12 cellular contexts compared by ENCODE assay signal in the genomic region with DNA sequence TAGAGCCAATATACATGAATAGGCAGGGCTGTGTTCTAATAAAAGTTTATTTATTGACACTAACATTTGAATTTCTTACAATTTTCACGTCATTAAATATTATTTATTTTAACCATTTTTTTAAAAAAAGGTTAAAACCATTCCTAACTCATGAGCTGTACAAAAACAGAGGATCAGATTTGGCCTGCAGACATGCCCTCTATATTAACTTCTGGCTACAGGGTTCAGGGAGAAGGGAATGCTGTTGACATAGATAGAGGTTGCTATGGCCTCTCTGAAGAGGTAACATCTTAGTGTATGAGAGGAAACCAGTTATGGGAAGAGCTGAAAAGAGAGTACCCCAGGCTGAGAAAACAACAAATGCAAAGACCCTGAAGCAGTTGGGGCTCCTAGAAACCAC. TPM values are rescaled to one million over a fixed set of nuclear protein-coding genes. Genes with fewer than 3 reads are reported as not detected.
DNase-seq lines count a peak whose midpoint lies in the region; ATAC-seq and TF ChIP-seq lines count a peak whose summit lies in the region.
"Had no signal": no experiment of that assay in that cellular context is flagged by ENCODE, and none has a peak within 500 bp of the region (broad histone marks: within the 10 kb centered on the region; RNA-seq: fewer than 3 reads in every experiment).

No MANE protein-coding gene starts in this region.

- peak; percentile 35 for DNase-seq in EL
- no peak for DNase-seq in RWPE2 (ENCODE audit: low spot score)
- peak; percentile 47 for DNase-seq in choroid plexus epithelial cell (ENCODE audit: low read depth)
- DNase-seq in trophoblast cell: no peak
- no peak for DNase-seq in anterior cingulate cortex (lab: John Stamatoyannopoulos, UW)
- no peak for DNase-seq in PC-9
- DNase-seq in SHP77 treated with DMSO at 0.1 percent for 48 hours (lab: John Stamatoyannopoulos, UW): no peak
- DNase-seq: C1 segment of cervical spinal cord, DND-41, GF-D8, NCI-H1417, NCI-H1930 had no signal

- no peak overlapping the region for H2AFZ ChIP-seq in trophoblast cell (ENCODE audit: insufficient read depth, low read length, poor library complexity)
- no peak overlapping the region for H2AFZ ChIP-seq in PC-9

- H3K4ac ChIP-seq in trophoblast cell (ENCODE audit: low read depth, low read length): no peak overlapping the region

- H3K9ac ChIP-seq in trophoblast cell (ENCODE audit: low read length): no peak overlapping the region

- WGBS in trophoblast cell (ENCODE audit: extremely low coverage, insufficient coverage, insufficient read length): no CpG with 5 or more reads among the region's 1 CpG

- no peak for ATAC-seq in RWPE2 (ENCODE audit: low read depth)

- H2AK5ac ChIP-seq in trophoblast cell (ENCODE audit: low read length): no peak overlapping the region

- H3K4me2 ChIP-seq in trophoblast cell (ENCODE audit: low read length) (no peak overlapping the region), PC-9 (no peak overlapping the region)

- TF ChIP-seq CTCF in RWPE2 (IDR thresholded peaks at IDR 0.05; ENCODE audit: poor library complexity, severe bottlenecking) (no peak), choroid plexus epithelial cell (conservative IDR thresholded peaks at IDR 0.05; ENCODE audit: low read depth, low read length) (no peak), PC-9 (conservative IDR thresholded peaks at IDR 0.05) (no peak)

- no peak overlapping the region for H3K23ac ChIP-seq in trophoblast cell (ENCODE audit: low read length)

- no peak overlapping the region for H4K8ac ChIP-seq in trophoblast cell (ENCODE audit: low read depth, low read length)

- H3K9me2 ChIP-seq in PC-9 (ENCODE audit: insufficient read depth): no peaks in the 10 kb centered on the region

- intact Hi-C loops in PC-9 (cut with micrococcal nuclease; ENCODE audit: unreplicated experiment): loop anchor here (5.0 kb wide), 1 partner anchor 171 kb away; no protein-coding TSS in a partner anchor

- H3K4me3 ChIP-seq in RWPE2 (ENCODE audit: severe bottlenecking) (no peak overlapping the region), choroid plexus epithelial cell (ENCODE audit: low read depth, low read length) (no peak overlapping the region), trophoblast cell (ENCODE audit: low read depth, low read length) (no peak overlapping the region), PC-9 (no peak overlapping the region)

- no TSS peak for BruUV-seq in PC-9 (replicated peaks; lab: Mats Ljungman, UMichigan)

- peaks cover 29% of the 10 kb centered on the region for H3F3A ChIP-seq in PC-9 (ENCODE audit: insufficient read depth, low read depth)

- H3K4me1 ChIP-seq in RWPE2 (ENCODE audit: insufficient read depth, poor library complexity, severe bottlenecking): peaks cover 69% of the 10 kb centered on the region
- peaks cover 4 to 6% of the 10 kb centered on the region in 2 experiments for H3K4me1 ChIP-seq in trophoblast cell (ENCODE audit: control insufficient read depth in 1 of 2, insufficient read depth in 2 of 2, low read length in 2 of 2)
- H3K4me1 ChIP-seq in PC-9 (replicated peaks; ENCODE audit: insufficient read depth): peaks cover 60% of the 10 kb centered on the region

- POLR2A ChIA-PET in PC-9 (lab: Charles Lee; ENCODE audit: unreplicated experiment): no interaction called here

- no peaks in the 10 kb centered on the region for H4K20me1 ChIP-seq in PC-9 (ENCODE audit: insufficient read depth)

- no peak overlapping the region for H3K14ac ChIP-seq in trophoblast cell (ENCODE audit: low read length)

- H3K9me3 ChIP-seq in RWPE2 (ENCODE audit: severe bottlenecking) (peaks cover 2% of the 10 kb centered on the region), trophoblast cell (ENCODE audit: insufficient read depth, low read depth, low read length) (no peaks in the 10 kb centered on the region), PC-9 (ENCODE audit: insufficient read depth, low read depth) (no peaks in the 10 kb centered on the region)

- no peaks in the 10 kb centered on the region for H3K27me3 ChIP-seq in RWPE2 (ENCODE audit: insufficient read depth, poor library complexity, severe bottlenecking)
- H3K27me3 ChIP-seq in trophoblast cell (ENCODE audit: insufficient read depth, low read length): no peaks in the 10 kb centered on the region
- no peaks in the 10 kb centered on the region for H3K27me3 ChIP-seq in PC-9 (ENCODE audit: insufficient read depth, low read depth)

- no peak overlapping the region for H3K18ac ChIP-seq in trophoblast cell (ENCODE audit: low read length)

- peak overlapping the region; percentile 98 for H3K27ac ChIP-seq in RWPE2 (ENCODE audit: poor library complexity, severe bottlenecking)
- no peak overlapping the region for H3K27ac ChIP-seq in trophoblast cell (ENCODE audit: low read depth, low read length)
- no peak overlapping the region for H3K27ac ChIP-seq in PC-9

- H3K79me1 ChIP-seq in trophoblast cell (ENCODE audit: low read length): peaks cover 10% of the 10 kb centered on the region

- no peak overlapping the region for H2BK5ac ChIP-seq in trophoblast cell (ENCODE audit: low read depth, low read length, poor library complexity)

- H3K36me3 ChIP-seq in RWPE2 (ENCODE audit: low read depth) (no peaks in the 10 kb centered on the region), trophoblast cell (ENCODE audit: control insufficient read depth in 1 of 2, insufficient read depth in 2 of 2, low read length in 2 of 2) (no peaks in the 10 kb centered on the region), PC-9 (ENCODE audit: low read depth) (no peaks in the 10 kb centered on the region)

- H4K91ac ChIP-seq in trophoblast cell (ENCODE audit: low read depth, low read length): peak overlapping the region; percentile 43

- H4K12ac ChIP-seq in trophoblast cell (ENCODE audit: low read depth, low read length): no peak overlapping the region

- H3K79me2 ChIP-seq in trophoblast cell (ENCODE audit: control insufficient read depth, insufficient read depth, low read length, poor library complexity) (no peaks in the 10 kb centered on the region), PC-9 (ENCODE audit: low read depth) (no peaks in the 10 kb centered on the region)

- no peak overlapping the region for H2BK120ac ChIP-seq in trophoblast cell (ENCODE audit: insufficient read depth, low read length, poor library complexity)

- no peak overlapping the region for H2BK12ac ChIP-seq in trophoblast cell (ENCODE audit: low read length)

- CTCF ChIA-PET in PC-9 (lab: Charles Lee): no interaction called here

RNA-seq across cellular contexts. Expression of gene RAP2B, which starts 19.1 kb away (rescaled TPM):
- polyA plus RNA-seq in trophoblast cell (2013): 12.1 and 13.1 TPM in 2 replicates
- total RNA-seq in PC-9 (2021): 31.1 and 38.2 TPM in 2 replicates

Comparison
In these comparisons a context has a peak if more than half of its experiments do, and no peak if none do; other contexts are left out.
1. DNase-seq: peak in EL (single experiment) and choroid plexus epithelial cell (single experiment); none in RWPE2 (single experiment), trophoblast cell (0 of 2), anterior cingulate cortex (0 of 58), PC-9 (0 of 2) and SHP77 treated with DMSO at 0.1 percent for 48 hours (single experiment).